Comparison of ENCODE assay signal across 17 cellular contexts in genomic region chr11:75810637-75811383, GRCh38. TPM values are rescaled to one million over a fixed set of nuclear protein-coding genes. Genes with fewer than 3 reads are reported as not detected.
DNase-seq lines count a peak whose midpoint lies in the region; ATAC-seq and TF ChIP-seq lines count a peak whose summit lies in the region.
"Had no signal": no experiment of that assay in that cellular context is flagged by ENCODE, and none has a peak within 500 bp of the region (broad histone marks: within the 10 kb centered on the region; RNA-seq: fewer than 3 reads in every experiment).

No MANE protein-coding gene starts in this region.

- DNase-seq in GF-D8 (lab: John Stamatoyannopoulos, UW): peak; percentile 12
- DNase-seq in T-helper 17 cell: no peak
- DNase-seq in A172 (ENCODE audit: low spot score): no peak
- DNase-seq in T-helper 9 cell: no peak
- DNase-seq: activated CD4-positive, alpha-beta memory T cell treated with anti-CD3 and anti-CD28 coated beads, Interleukin-2, amount 10 ng/mL, durations not matched to agents 7 days and 5 days; Calu3; dorsolateral prefrontal cortex; left lung; NCI-H146; NCI-H526; stimulated activated CD4-positive, alpha-beta T cell treated with anti-CD3 and anti-CD28 coated beads, Interleukin-12 subunit alpha, Interleukin-12 subunit beta, amount 100 ng/mL, for 4 hours had no signal

- in situ Hi-C loops in GM18951 (cut with MboI; ENCODE audit: low sequenced_read_pairs, unreplicated experiment): no loop called here

- TF ChIP-seq POLR2A in GM18951 (IDR thresholded peaks at IDR 0.05; ENCODE audit: extremely low read depth, insufficient read depth, insufficient read length): peak; percentile 26

- H3K27me3 Mint-ChIP-seq in T-helper 17 cell: peaks cover 16% of the 10 kb centered on the region

- peaks cover 10% of the 10 kb centered on the region for H3K4me1 Mint-ChIP-seq in T-helper 17 cell

- peak; percentile 17 for ATAC-seq in HG03520 (IDR thresholded peaks at IDR 0.05; ENCODE audit: unreplicated experiment)
- ATAC-seq in T-helper 17 cell: no peak
- no peak for ATAC-seq in GM21825 (IDR thresholded peaks at IDR 0.05; ENCODE audit: unreplicated experiment)
- no peak for ATAC-seq in HG03175 (IDR thresholded peaks at IDR 0.05; ENCODE audit: unreplicated experiment)
- ATAC-seq: left lung had no signal

- no peak overlapping the region for H3K4me3 Mint-ChIP-seq in T-helper 17 cell
- H3K4me3 Mint-ChIP-seq: activated CD4-positive, alpha-beta memory T cell treated with anti-CD3 and anti-CD28 coated beads, Interleukin-2, amount 10 ng/mL, durations not matched to agents 7 days and 5 days; T-helper 2 cell treated with Interferon-gamma antibody and Interleukin-4, amounts not matched to agents 5 μg/mL and 100 μg/mL, for 36 hours had no signal

- H3K36me3 Mint-ChIP-seq in T-helper 17 cell (ENCODE audit: low read depth): peaks cover 3% of the 10 kb centered on the region

- H3K9me3 ChIP-seq in T-helper 17 cell (ENCODE audit: control insufficient read depth, low read length, poor library complexity, severe bottlenecking): no peaks in the 10 kb centered on the region
- H3K9me3 ChIP-seq: left lung, prostate gland had no signal

- H3K27ac Mint-ChIP-seq in T-helper 17 cell: peak overlapping the region; percentile 75
- H3K27ac Mint-ChIP-seq: activated CD4-positive, alpha-beta memory T cell treated with anti-CD3 and anti-CD28 coated beads, Interleukin-2, amount 10 ng/mL, durations not matched to agents 7 days and 5 days; T-helper 2 cell treated with Interferon-gamma antibody and Interleukin-4, amounts not matched to agents 5 μg/mL and 100 μg/mL, for 36 hours had no signal

RNA-seq across cellular contexts. Expression of gene UVRAG, which starts 4.2 kb away (rescaled TPM):
- total RNA-seq in T-helper 17 cell: 10 to 100 TPM; 25.2 to 29.8 TPM
- total RNA-seq in A172 (2014; rRNA removed; shearing (Covaris generic)): 19.3 and 21.8 TPM in 2 replicates

RNA-seq across cellular contexts. Expression of gene DGAT2, which starts 42.2 kb away (rescaled TPM):
- 1 to 10 TPM in 1 of 2 donors, under 1 TPM in 1; 0.55 to 1.2 TPM for total RNA-seq in T-helper 17 cell
- 15.2 and 15.9 TPM in 2 replicates for total RNA-seq in A172 (2014; rRNA removed; shearing (Covaris generic))
